In the genomic region with DNA sequence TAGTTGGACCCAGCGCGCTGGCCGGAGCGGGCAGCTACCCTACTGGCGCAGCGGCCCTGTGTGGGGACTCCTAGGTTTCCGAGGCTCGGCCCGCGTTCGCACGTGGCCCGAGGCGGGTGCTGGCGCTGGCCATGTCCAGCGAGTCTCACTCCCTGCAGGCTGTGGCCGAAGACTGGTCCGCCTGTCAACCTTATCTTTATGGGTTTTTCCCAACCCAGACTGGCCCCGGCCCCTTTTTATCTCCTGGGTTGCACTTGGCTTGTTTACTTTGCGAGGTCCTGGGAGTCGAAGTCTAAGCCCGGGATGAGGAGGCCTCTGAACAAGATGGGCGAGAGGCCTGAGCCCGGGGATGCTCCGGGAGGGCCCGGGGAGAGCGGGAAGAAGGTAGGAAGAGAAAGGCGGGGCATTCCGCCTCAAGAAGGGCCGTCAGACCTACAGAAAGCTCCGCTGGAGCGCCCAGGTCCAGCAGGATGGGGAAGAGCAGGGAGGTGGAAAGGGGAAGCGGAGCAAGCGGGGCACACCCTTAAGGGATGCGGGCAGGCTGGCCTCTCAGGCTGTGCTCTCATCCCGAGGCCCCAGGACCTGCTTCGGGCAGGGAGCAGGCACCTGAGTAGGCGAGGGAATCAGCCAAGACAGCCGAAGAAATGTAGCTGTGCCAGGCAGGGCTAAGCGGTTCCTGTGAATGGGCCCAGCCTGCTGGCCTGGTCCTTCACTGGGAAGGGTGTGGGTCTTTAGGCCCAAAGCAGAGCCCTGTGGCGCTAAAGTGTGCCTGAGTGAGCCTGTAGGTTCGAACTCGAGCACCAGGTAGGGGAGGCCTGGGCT, we compare ENCODE assay signal across 1 cellular context.
TF ChIP-seq lines count a peak whose summit lies in the region.

No MANE protein-coding gene starts in this region.

TF ChIP-seq in HepG2, 621 proteins besides CTCF, POLR2A, EP300 and RAD21 (continued from another document and continues in another):
- TF ChIP-seq NR2C2 (CRISPR knock-in tag; IDR thresholded peaks at IDR 0.05; ENCODE audit: borderline replicate concordance) (peak; percentile 51; the same call in 1 of the 2 replicates), ZNF160 (CRISPR knock-in tag; IDR thresholded peaks at IDR 0.05) (no peak), SAP130 (CRISPR knock-in tag; IDR thresholded peaks at IDR 0.05; ENCODE audit: low read depth) (peak; percentile 59), HOXA9 (CRISPR knock-in tag; IDR thresholded peaks at IDR 0.05; ENCODE audit: borderline replicate concordance) (no peak), ATM (IDR thresholded peaks at IDR 0.05; ENCODE audit: borderline replicate concordance) (no peak), ZNF468 (CRISPR knock-in tag; IDR thresholded peaks at IDR 0.05) (no peak), ZNF446 (CRISPR knock-in tag; IDR thresholded peaks at IDR 0.05) (no peak), KMT2A (CRISPR knock-in tag; IDR thresholded peaks at IDR 0.05) (peak; percentile 43; the same call in 1 of the 2 replicates), ISX (CRISPR knock-in tag; conservative IDR thresholded peaks at IDR 0.05) (0 out of 2 replicates have a peak, but pooled peaks have one; percentile 41), TP53 (CRISPR knock-in tag; conservative IDR thresholded peaks at IDR 0.05) (no peak), MEIS1 (CRISPR knock-in tag; IDR thresholded peaks at IDR 0.05; ENCODE audit: borderline replicate concordance) (peak; percentile 96), PHF5A (CRISPR knock-in tag; IDR thresholded peaks at IDR 0.05; ENCODE audit: low read depth, unreplicated experiment) (no peak), BRD4 (CRISPR knock-in tag; IDR thresholded peaks at IDR 0.05) (peak; percentile 26; the same call in 1 of the 2 replicates), ZNF331 (CRISPR knock-in tag; IDR thresholded peaks at IDR 0.05) (peak; percentile 46), HDAC2 (CRISPR knock-in tag; IDR thresholded peaks at IDR 0.05) (peak; percentile 89), KLF16 (CRISPR knock-in tag; IDR thresholded peaks at IDR 0.05) (peak in 1 of 2 experiments; percentile 53; a peak in 1 of 4 replicates), MIXL1 (CRISPR knock-in tag; IDR thresholded peaks at IDR 0.05) (no peak), GATA4 (IDR thresholded peaks at IDR 0.05; ENCODE audit: borderline replicate concordance, low read depth) (peak; percentile 88; the same call in 1 of the 2 replicates), ZFP41 (CRISPR knock-in tag; IDR thresholded peaks at IDR 0.05; ENCODE audit: borderline replicate concordance) (no peak), ZSCAN20 (CRISPR knock-in tag; IDR thresholded peaks at IDR 0.05; ENCODE audit: borderline replicate concordance) (peak; percentile 81; the same call in 1 of the 2 replicates), U2AF1 (optimal IDR thresholded peaks at IDR 0.05; ENCODE audit: low read depth, low read length) (peak; percentile 96), ELF3 (CRISPR knock-in tag; IDR thresholded peaks at IDR 0.05) (no peak), EEA1 (CRISPR knock-in tag; IDR thresholded peaks at IDR 0.05; ENCODE audit: borderline replicate concordance) (no peak), THAP11 (CRISPR knock-in tag; IDR thresholded peaks at IDR 0.05) (peak; percentile 50; the same call in 1 of the 2 replicates), NCOA2 (CRISPR knock-in tag; IDR thresholded peaks at IDR 0.05) (peak; percentile 72), IRF2 (CRISPR knock-in tag; IDR thresholded peaks at IDR 0.05) (no peak), HNRNPL (IDR thresholded peaks at IDR 0.05; ENCODE audit: low read depth, low read length) (peak; percentile 58), MED13 (CRISPR knock-in tag; IDR thresholded peaks at IDR 0.05) (peak; percentile 84), TGIF2 (CRISPR knock-in tag; IDR thresholded peaks at IDR 0.05) (peak; percentile 47; the same call in 1 of the 2 replicates), ZNF264 (CRISPR knock-in tag; IDR thresholded peaks at IDR 0.05) (peak; percentile 83), ZEB1 (IDR thresholded peaks at IDR 0.05; ENCODE audit: insufficient replicate concordance, low read depth) (peak; percentile 68), YEATS4 (CRISPR knock-in tag; IDR thresholded peaks at IDR 0.05; ENCODE audit: borderline replicate concordance) (peak; percentile 62; the same call in 1 of the 2 replicates), KLF12 (CRISPR knock-in tag; IDR thresholded peaks at IDR 0.05; ENCODE audit: borderline replicate concordance) (peak; percentile 85), GATAD2A (CRISPR knock-in tag; IDR thresholded peaks at IDR 0.05) (peak; percentile 81), ONECUT2 (CRISPR knock-in tag; IDR thresholded peaks at IDR 0.05) (peak; percentile 66), ZNF496 (CRISPR knock-in tag; IDR thresholded peaks at IDR 0.05; ENCODE audit: insufficient replicate concordance) (no peak), ZNF891 (CRISPR knock-in tag; IDR thresholded peaks at IDR 0.05) (peak; percentile 53; the same call in 1 of the 2 replicates), ZSCAN9 (CRISPR knock-in tag; IDR thresholded peaks at IDR 0.05; ENCODE audit: borderline replicate concordance) (peak; percentile 71; the same call in 1 of the 2 replicates), ZNF546 (CRISPR knock-in tag; conservative IDR thresholded peaks at IDR 0.05) (peak; percentile 92), KDM3A (CRISPR knock-in tag; IDR thresholded peaks at IDR 0.05; ENCODE audit: low read depth) (peak; percentile 89; the same call in 1 of the 2 replicates), KLF13 (CRISPR knock-in tag; IDR thresholded peaks at IDR 0.05) (no peak), ZNF781 (CRISPR knock-in tag; IDR thresholded peaks at IDR 0.05; ENCODE audit: borderline replicate concordance, not compliant biosample characterization) (peak; percentile 87), SOX6 (IDR thresholded peaks at IDR 0.05) (no peak), SOX6 (CRISPR knock-in tag; IDR thresholded peaks at IDR 0.05) (peak; percentile 77), CBFB (CRISPR knock-in tag; IDR thresholded peaks at IDR 0.05) (peak; percentile 75)
- TF ChIP-seq, protein P1, sequence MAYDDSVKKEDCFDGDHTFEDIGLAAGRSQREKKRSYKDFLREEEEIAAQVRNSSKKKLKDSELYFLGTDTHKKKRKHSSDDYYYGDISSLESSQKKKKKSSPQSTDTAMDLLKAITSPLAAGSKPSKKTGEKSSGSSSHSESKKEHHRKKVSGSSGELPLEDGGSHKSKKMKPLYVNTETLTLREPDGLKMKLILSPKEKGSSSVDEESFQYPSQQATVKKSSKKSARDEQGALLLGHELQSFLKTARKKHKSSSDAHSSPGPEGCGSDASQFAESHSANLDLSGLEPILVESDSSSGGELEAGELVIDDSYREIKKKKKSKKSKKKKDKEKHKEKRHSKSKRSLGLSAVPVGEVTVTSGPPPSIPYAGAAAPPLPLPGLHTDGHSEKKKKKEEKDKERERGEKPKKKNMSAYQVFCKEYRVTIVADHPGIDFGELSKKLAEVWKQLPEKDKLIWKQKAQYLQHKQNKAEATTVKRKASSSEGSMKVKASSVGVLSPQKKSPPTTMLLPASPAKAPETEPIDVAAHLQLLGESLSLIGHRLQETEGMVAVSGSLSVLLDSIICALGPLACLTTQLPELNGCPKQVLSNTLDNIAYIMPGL (CRISPR knock-in tag; IDR thresholded peaks at IDR 0.05; ENCODE audit: borderline replicate concordance in 1 of 2, low read depth in 1 of 2): peak; percentile 42 to 57; a peak in 3 of 4 replicates
- TF ChIP-seq, protein P2, sequence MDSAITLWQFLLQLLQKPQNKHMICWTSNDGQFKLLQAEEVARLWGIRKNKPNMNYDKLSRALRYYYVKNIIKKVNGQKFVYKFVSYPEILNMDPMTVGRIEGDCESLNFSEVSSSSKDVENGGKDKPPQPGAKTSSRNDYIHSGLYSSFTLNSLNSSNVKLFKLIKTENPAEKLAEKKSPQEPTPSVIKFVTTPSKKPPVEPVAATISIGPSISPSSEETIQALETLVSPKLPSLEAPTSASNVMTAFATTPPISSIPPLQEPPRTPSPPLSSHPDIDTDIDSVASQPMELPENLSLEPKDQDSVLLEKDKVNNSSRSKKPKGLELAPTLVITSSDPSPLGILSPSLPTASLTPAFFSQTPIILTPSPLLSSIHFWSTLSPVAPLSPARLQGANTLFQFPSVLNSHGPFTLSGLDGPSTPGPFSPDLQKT (CRISPR knock-in tag; IDR thresholded peaks at IDR 0.05; ENCODE audit: borderline replicate concordance): no peak
- TF ChIP-seq, protein P3, sequence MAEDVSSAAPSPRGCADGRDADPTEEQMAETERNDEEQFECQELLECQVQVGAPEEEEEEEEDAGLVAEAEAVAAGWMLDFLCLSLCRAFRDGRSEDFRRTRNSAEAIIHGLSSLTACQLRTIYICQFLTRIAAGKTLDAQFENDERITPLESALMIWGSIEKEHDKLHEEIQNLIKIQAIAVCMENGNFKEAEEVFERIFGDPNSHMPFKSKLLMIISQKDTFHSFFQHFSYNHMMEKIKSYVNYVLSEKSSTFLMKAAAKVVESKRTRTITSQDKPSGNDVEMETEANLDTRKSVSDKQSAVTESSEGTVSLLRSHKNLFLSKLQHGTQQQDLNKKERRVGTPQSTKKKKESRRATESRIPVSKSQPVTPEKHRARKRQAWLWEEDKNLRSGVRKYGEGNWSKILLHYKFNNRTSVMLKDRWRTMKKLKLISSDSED (CRISPR knock-in tag; IDR thresholded peaks at IDR 0.05): no peak
- TF ChIP-seq, protein P4, sequence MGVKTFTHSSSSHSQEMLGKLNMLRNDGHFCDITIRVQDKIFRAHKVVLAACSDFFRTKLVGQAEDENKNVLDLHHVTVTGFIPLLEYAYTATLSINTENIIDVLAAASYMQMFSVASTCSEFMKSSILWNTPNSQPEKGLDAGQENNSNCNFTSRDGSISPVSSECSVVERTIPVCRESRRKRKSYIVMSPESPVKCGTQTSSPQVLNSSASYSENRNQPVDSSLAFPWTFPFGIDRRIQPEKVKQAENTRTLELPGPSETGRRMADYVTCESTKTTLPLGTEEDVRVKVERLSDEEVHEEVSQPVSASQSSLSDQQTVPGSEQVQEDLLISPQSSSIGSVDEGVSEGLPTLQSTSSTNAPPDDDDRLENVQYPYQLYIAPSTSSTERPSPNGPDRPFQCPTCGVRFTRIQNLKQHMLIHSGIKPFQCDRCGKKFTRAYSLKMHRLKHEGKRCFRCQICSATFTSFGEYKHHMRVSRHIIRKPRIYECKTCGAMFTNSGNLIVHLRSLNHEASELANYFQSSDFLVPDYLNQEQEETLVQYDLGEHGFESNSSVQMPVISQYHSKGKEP (CRISPR knock-in tag; IDR thresholded peaks at IDR 0.05): no peak
- TF ChIP-seq, protein P5, sequence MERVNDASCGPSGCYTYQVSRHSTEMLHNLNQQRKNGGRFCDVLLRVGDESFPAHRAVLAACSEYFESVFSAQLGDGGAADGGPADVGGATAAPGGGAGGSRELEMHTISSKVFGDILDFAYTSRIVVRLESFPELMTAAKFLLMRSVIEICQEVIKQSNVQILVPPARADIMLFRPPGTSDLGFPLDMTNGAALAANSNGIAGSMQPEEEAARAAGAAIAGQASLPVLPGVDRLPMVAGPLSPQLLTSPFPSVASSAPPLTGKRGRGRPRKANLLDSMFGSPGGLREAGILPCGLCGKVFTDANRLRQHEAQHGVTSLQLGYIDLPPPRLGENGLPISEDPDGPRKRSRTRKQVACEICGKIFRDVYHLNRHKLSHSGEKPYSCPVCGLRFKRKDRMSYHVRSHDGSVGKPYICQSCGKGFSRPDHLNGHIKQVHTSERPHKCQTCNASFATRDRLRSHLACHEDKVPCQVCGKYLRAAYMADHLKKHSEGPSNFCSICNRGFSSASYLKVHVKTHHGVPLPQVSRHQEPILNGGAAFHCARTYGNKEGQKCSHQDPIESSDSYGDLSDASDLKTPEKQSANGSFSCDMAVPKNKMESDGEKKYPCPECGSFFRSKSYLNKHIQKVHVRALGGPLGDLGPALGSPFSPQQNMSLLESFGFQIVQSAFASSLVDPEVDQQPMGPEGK (CRISPR knock-in tag; IDR thresholded peaks at IDR 0.05): peak; percentile 77
- TF ChIP-seq, protein P6, sequence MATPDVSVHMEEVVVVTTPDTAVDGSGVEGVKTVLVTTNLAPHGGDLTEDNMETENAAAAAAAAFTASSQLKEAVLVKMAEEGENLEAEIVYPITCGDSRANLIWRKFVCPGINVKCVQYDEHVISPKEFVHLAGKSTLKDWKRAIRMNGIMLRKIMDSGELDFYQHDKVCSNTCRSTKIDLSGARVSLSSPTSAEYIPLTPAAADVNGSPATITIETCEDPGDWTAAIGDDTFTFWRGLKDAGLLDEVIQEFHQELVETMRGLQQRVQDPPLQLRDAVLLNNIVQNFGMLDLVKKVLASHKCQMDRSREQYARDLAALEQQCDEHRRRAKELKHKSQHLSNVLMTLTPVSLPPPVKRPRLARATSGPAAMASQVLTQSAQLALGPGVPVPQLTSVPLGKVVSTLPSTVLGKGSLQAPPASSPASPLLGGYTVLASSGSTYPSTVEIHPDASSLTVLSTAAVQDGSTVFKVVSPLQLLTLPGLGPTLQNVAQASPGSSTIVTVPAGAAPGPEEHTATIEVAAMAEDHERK (CRISPR knock-in tag; IDR thresholded peaks at IDR 0.05; ENCODE audit: low read depth): no peak
- TF ChIP-seq, protein P7, sequence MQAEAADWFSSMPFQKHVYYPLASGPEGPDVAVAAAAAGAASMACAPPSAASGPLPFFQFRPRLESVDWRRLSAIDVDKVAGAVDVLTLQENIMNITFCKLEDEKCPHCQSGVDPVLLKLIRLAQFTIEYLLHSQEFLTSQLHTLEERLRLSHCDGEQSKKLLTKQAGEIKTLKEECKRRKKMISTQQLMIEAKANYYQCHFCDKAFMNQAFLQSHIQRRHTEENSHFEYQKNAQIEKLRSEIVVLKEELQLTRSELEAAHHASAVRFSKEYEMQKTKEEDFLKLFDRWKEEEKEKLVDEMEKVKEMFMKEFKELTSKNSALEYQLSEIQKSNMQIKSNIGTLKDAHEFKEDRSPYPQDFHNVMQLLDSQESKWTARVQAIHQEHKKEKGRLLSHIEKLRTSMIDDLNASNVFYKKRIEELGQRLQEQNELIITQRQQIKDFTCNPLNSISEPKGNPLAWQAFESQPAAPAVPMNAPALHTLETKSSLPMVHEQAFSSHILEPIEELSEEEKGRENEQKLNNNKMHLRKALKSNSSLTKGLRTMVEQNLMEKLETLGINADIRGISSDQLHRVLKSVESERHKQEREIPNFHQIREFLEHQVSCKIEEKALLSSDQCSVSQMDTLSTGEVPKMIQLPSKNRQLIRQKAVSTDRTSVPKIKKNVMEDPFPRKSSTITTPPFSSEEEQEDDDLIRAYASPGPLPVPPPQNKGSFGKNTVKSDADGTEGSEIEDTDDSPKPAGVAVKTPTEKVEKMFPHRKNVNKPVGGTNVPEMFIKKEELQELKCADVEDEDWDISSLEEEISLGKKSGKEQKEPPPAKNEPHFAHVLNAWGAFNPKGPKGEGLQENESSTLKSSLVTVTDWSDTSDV (CRISPR knock-in tag; IDR thresholded peaks at IDR 0.05): 0 out of 2 replicates have a peak, but pooled peaks have one; percentile 38
- TF ChIP-seq, protein P8, sequence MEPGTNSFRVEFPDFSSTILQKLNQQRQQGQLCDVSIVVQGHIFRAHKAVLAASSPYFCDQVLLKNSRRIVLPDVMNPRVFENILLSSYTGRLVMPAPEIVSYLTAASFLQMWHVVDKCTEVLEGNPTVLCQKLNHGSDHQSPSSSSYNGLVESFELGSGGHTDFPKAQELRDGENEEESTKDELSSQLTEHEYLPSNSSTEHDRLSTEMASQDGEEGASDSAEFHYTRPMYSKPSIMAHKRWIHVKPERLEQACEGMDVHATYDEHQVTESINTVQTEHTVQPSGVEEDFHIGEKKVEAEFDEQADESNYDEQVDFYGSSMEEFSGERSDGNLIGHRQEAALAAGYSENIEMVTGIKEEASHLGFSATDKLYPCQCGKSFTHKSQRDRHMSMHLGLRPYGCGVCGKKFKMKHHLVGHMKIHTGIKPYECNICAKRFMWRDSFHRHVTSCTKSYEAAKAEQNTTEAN (CRISPR knock-in tag; conservative IDR thresholded peaks at IDR 0.05): peak; percentile 64; the same call in 1 of the 2 replicates
